8 cellular contexts compared by ENCODE assay signal in genomic region chr1:184755226-184756065, GRCh38. TPM values are rescaled to one million over a fixed set of nuclear protein-coding genes. Genes with fewer than 3 reads are reported as not detected.
A peak's percentile ranks its signal among the peaks of the same experiment; 100 is the strongest.
DNase-seq lines count a peak whose midpoint lies in the region; ATAC-seq, FAIRE-seq and TF ChIP-seq lines count a peak whose summit lies in the region.

No MANE protein-coding gene starts in this region.

- H3K4me1 Mint-ChIP-seq in Caco-2 (ENCODE audit: low read depth, unreplicated experiment), result peaks cover 25% of the 10 kb centered on the region

- H3K4me3 ChIP-seq in Caco-2 (ENCODE audit: low read depth, low read length) (peak overlapping the region; percentile 82), fibroblast of villous mesenchyme (ENCODE audit: low read depth, low read length) (peak overlapping the region; percentile 99)

- H3K27me3 Mint-ChIP-seq in Caco-2 (ENCODE audit: insufficient read depth, unreplicated experiment), result no peaks in the 10 kb centered on the region

- no peaks in the 10 kb centered on the region for H3K27me3 ChIP-seq in Caco-2 (replicated peaks; ENCODE audit: control insufficient read depth, insufficient read depth, low read length)

- peaks cover 15% of the 10 kb centered on the region for H3K4me1 ChIP-seq in Caco-2

- CTCF ChIA-PET in Caco-2 (lab: Charles Lee), result no interaction called here

- no peaks in the 10 kb centered on the region for H3K9me3 Mint-ChIP-seq in Caco-2 (ENCODE audit: unreplicated experiment)

- no peaks in the 10 kb centered on the region for H3K36me3 ChIP-seq in Caco-2 (ENCODE audit: control insufficient read depth, insufficient read depth, low read length)

- TF ChIP-seq CTCF in Caco-2 (IDR thresholded peaks at IDR 0.05; ENCODE audit: insufficient read depth in 1 of 2, low read depth in 1 of 2, low read length in 1 of 2, severe bottlenecking in 1 of 2, unreplicated experiment in 1 of 2), result no peak
- no peak for TF ChIP-seq CTCF in fibroblast of villous mesenchyme (IDR thresholded peaks at IDR 0.05; ENCODE audit: insufficient read depth, low read depth, low read length)
- TF ChIP-seq CTCF in omental fat pad (IDR thresholded peaks at IDR 0.05), result no peak

- peak overlapping the region; percentile 98 for H3K4me3 Mint-ChIP-seq in Caco-2 (ENCODE audit: unreplicated experiment)

- intact Hi-C loops in Caco-2 (cut with micrococcal nuclease; ENCODE audit: unreplicated experiment), result loop anchor here (5.0 kb wide), 2 partner anchors 227 to 402 kb away; partner anchors contain the start of genes SWT1 and TRMT1L

- FAIRE-seq in GM19239 (lab: Jason Lieb, UNC) (peak; percentile 56), HTR-8/SVneo (lab: Jason Lieb, UNC) (no peak)

- no TSS peak for BruUV-seq in Caco-2 (replicated peaks; lab: Mats Ljungman, UMichigan)

- peak in 1 of 2 experiments; percentile 5 for DNase-seq in Caco-2
- no peak for DNase-seq in GM19239 (ENCODE audit: insufficient read length, low spot score)
- peak; percentile 25 for DNase-seq in HTR-8/SVneo (ENCODE audit: insufficient read length, low spot score)
- peak; percentile 16 for DNase-seq in activated T-cell treated with anti-CD3 and anti-CD28 coated beads for 24 hours (ENCODE audit: low read depth)
- DNase-seq in fibroblast of villous mesenchyme (ENCODE audit: low read depth), result no peak
- DNase-seq in omental fat pad (ENCODE audit: low spot score), result no peak
- DNase-seq in amniotic stem cell (lab: John Stamatoyannopoulos, UW), result no peak

- POLR2A ChIA-PET in Caco-2 (lab: Charles Lee), result no interaction called here

- H3K27ac Mint-ChIP-seq in Caco-2 (ENCODE audit: unreplicated experiment), result peak overlapping the region; percentile 90

- ATAC-seq in omental fat pad (ENCODE audit: low FRiP score) (peak; percentile 43), HG03521 (IDR thresholded peaks at IDR 0.05; ENCODE audit: unreplicated experiment) (no peak)

- peaks cover 11% of the 10 kb centered on the region for H3K36me3 Mint-ChIP-seq in Caco-2 (ENCODE audit: insufficient read depth, unreplicated experiment)

- H3K9me3 ChIP-seq in Caco-2, result no peaks in the 10 kb centered on the region

RNA-seq across cellular contexts. Expression of gene EDEM3, which starts 0.8 kb away (rescaled TPM):
- total RNA-seq in Caco-2 (2022), result 13.7 and 14.1 TPM in 2 replicates
- 41.9 and 57.9 TPM in 2 replicates for total RNA-seq in fibroblast of villous mesenchyme
- total RNA-seq in omental fat pad, result 10 to 100 TPM; 33.5 to 72.5 (median 40.9) TPM

Comparison
In these comparisons a context has a peak if more than half of its experiments do, and no peak if none do; other contexts are left out.
1. DNase-seq: peak in HTR-8/SVneo (single experiment) and activated T-cell treated with anti-CD3 and anti-CD28 coated beads for 24 hours (single experiment); none in GM19239 (single experiment), fibroblast of villous mesenchyme (single experiment), omental fat pad (single experiment) and amniotic stem cell (single experiment).